In the genomic region with DNA sequence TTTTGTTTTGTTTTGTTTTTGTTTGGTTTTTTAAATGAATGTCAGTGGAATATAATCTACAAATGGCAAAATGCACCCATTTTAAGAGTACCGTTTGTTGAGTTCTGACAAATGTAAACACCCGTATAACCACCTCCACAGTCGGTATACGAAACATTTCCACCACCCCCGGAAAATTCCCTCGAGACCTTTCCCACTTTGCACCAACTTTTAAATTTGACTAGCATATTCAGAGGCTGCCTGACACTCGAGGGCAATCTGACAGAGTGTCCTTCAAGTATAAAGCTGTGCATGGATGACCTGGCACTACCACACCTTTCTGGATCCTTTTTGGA, we compare ENCODE assay signal across 8 cellular contexts. TPM values are rescaled to one million over a fixed set of nuclear protein-coding genes. Genes with fewer than 3 reads are reported as not detected.
DNase-seq lines count a peak whose midpoint lies in the region; ATAC-seq and TF ChIP-seq lines count a peak whose summit lies in the region.

No MANE protein-coding gene starts in this region.

- H3F3A ChIP-seq in neural progenitor cell (ENCODE audit: low read depth), result no peaks in the 10 kb centered on the region

- H3K36me3 ChIP-seq in neural progenitor cell, result no peaks in the 10 kb centered on the region

- no peak for ATAC-seq in CD4-positive, alpha-beta T cell (ENCODE audit: poor library complexity)
- no peak for ATAC-seq in HG03135 (IDR thresholded peaks at IDR 0.05; ENCODE audit: unreplicated experiment)

- DNase-seq in CD4-positive, alpha-beta T cell, result no peak
- DNase-seq in NB4 (ENCODE audit: low read depth), result no peak
- no peak for DNase-seq in neural progenitor cell (ENCODE audit: low spot score)
- DNase-seq in stimulated activated CD4-positive, alpha-beta T cell treated with anti-CD3 and anti-CD28 coated beads, Interleukin-1b, Interleukin-23, amount 100 ng/mL, for 48 hours, result no peak
- no peak for DNase-seq in NCI-H446 (lab: John Stamatoyannopoulos, UW)
- no peak for DNase-seq in RKO (ENCODE audit: low spot score)

- CTCF ChIA-PET in CD4-positive, alpha-beta T cell (lab: Charles Lee), result interaction anchor here (1.1 to 6.5 kb wide), 8 partner anchors 14 to 186 kb away, joined by 3 to 114 read pairs (median 4); no protein-coding TSS in a partner anchor

- H3K4me1 ChIP-seq in neural progenitor cell, result no peaks in the 10 kb centered on the region

- H3K9me3 ChIP-seq in CD4-positive, alpha-beta T cell (ENCODE audit: control insufficient read depth, low read length), result no peaks in the 10 kb centered on the region
- no peaks in the 10 kb centered on the region for H3K9me3 ChIP-seq in neural progenitor cell (ENCODE audit: low read depth)

- no peaks in the 10 kb centered on the region for H3K79me2 ChIP-seq in neural progenitor cell (ENCODE audit: low read depth)

- POLR2A ChIA-PET in CD4-positive, alpha-beta T cell (lab: Charles Lee), result interaction anchor here (1.0 to 7.6 kb wide), 10 partner anchors 10 to 123 kb away, joined by 3 to 251 read pairs (median 55); no protein-coding TSS in a partner anchor

- peaks cover 56% of the 10 kb centered on the region for H3K4me1 Mint-ChIP-seq in CD4-positive, alpha-beta T cell (ENCODE audit: low read depth)
- peaks cover 22% of the 10 kb centered on the region for H3K4me1 Mint-ChIP-seq in dendritic cell treated with granulocyte-macrophage colony-stimulating factor and Interleukin-4, amounts not matched to agents 40 ng/mL and 50 ng/mL, for 4 days (ENCODE audit: low read depth)
- H3K4me1 Mint-ChIP-seq in neural progenitor cell, result peaks cover 4% of the 10 kb centered on the region

- peak overlapping the region; percentile 89 for H3K4me3 Mint-ChIP-seq in CD4-positive, alpha-beta T cell
- H3K4me3 Mint-ChIP-seq in dendritic cell treated with granulocyte-macrophage colony-stimulating factor and Interleukin-4, amounts not matched to agents 40 ng/mL and 50 ng/mL, for 4 days, result peak overlapping the region; percentile 94
- peak overlapping the region; percentile 82 for H3K4me3 Mint-ChIP-seq in neural progenitor cell

- TF ChIP-seq POLR2A in NB4 (IDR thresholded peaks at IDR 0.05; ENCODE audit: extremely low read depth, insufficient read length), result no peak

- H3K27ac Mint-ChIP-seq in CD4-positive, alpha-beta T cell, result peak overlapping the region; percentile 89
- H3K27ac Mint-ChIP-seq in dendritic cell treated with granulocyte-macrophage colony-stimulating factor and Interleukin-4, amounts not matched to agents 40 ng/mL and 50 ng/mL, for 4 days, result peak overlapping the region; percentile 68
- no peak overlapping the region for H3K27ac Mint-ChIP-seq in neural progenitor cell

- TF ChIP-seq CTCF in CD4-positive, alpha-beta T cell (IDR thresholded peaks at IDR 0.05), result peak; percentile 6
- TF ChIP-seq CTCF in NB4 (IDR thresholded peaks at IDR 0.05; ENCODE audit: low read depth, low read length) (no peak), neural progenitor cell (IDR thresholded peaks at IDR 0.05) (no peak)

- H3K27ac ChIP-seq in CD4-positive, alpha-beta T cell (ENCODE audit: low read depth, low read length), result peak overlapping the region; percentile 82
- H3K27ac ChIP-seq in neural progenitor cell, result no peak overlapping the region

- no peaks in the 10 kb centered on the region for H3K27me3 ChIP-seq in CD4-positive, alpha-beta T cell (ENCODE audit: control insufficient read depth, insufficient read depth, low read length)
- H3K27me3 ChIP-seq in neural progenitor cell, result peaks cover 21% of the 10 kb centered on the region

- peak overlapping the region; percentile 86 for H3K4me2 ChIP-seq in neural progenitor cell

- H3K9me3 Mint-ChIP-seq in CD4-positive, alpha-beta T cell, result no peaks in the 10 kb centered on the region
- H3K9me3 Mint-ChIP-seq in dendritic cell treated with granulocyte-macrophage colony-stimulating factor and Interleukin-4, amounts not matched to agents 40 ng/mL and 50 ng/mL, for 4 days, result no peaks in the 10 kb centered on the region
- no peaks in the 10 kb centered on the region for H3K9me3 Mint-ChIP-seq in neural progenitor cell

- no peak overlapping the region for H3K9ac ChIP-seq in neural progenitor cell

- H2AFZ ChIP-seq in neural progenitor cell (replicated peaks), result peak overlapping the region; percentile 99

- H3K4me3 ChIP-seq in NB4 (ENCODE audit: low read depth, low read length), result peak overlapping the region; percentile 11
- peak overlapping the region; percentile 63 for H3K4me3 ChIP-seq in neural progenitor cell

- H3K27me3 Mint-ChIP-seq in CD4-positive, alpha-beta T cell, result no peaks in the 10 kb centered on the region
- peaks cover 2% of the 10 kb centered on the region for H3K27me3 Mint-ChIP-seq in dendritic cell treated with granulocyte-macrophage colony-stimulating factor and Interleukin-4, amounts not matched to agents 40 ng/mL and 50 ng/mL, for 4 days
- H3K27me3 Mint-ChIP-seq in neural progenitor cell (ENCODE audit: insufficient read depth, low read depth), result peaks cover 9% of the 10 kb centered on the region

- no peaks in the 10 kb centered on the region for H4K20me1 ChIP-seq in neural progenitor cell (ENCODE audit: low read depth)

- intact Hi-C loops in CD4-positive, alpha-beta T cell (cut with DNase I, micrococcal nuclease), result loop anchor here (1.0 to 5.0 kb wide), 5 partner anchors 100 to 460 kb away; partner anchors contain the start of gene CCDC66 (in 1 of the 2)
- intact Hi-C loops in dendritic cell treated with granulocyte-macrophage colony-stimulating factor and Interleukin-4, amounts not matched to agents 40 ng/mL and 50 ng/mL, for 4 days (cut with micrococcal nuclease), result no loop called here

- peaks cover 19% of the 10 kb centered on the region for H3K36me3 Mint-ChIP-seq in CD4-positive, alpha-beta T cell (ENCODE audit: low read depth)
- peaks cover 8% of the 10 kb centered on the region for H3K36me3 Mint-ChIP-seq in dendritic cell treated with granulocyte-macrophage colony-stimulating factor and Interleukin-4, amounts not matched to agents 40 ng/mL and 50 ng/mL, for 4 days (ENCODE audit: low read depth)
- no peaks in the 10 kb centered on the region for H3K36me3 Mint-ChIP-seq in neural progenitor cell

RNA-seq across cellular contexts. Expression of gene ARHGEF3, which starts 0.6 kb away (rescaled TPM):
- 10 to 100 TPM; 46.4 to 46.6 TPM for total RNA-seq in CD4-positive, alpha-beta T cell
- total RNA-seq in neural progenitor cell (ENCODE audit: low replicate concordance), result 0.52 and 2.9 TPM in 2 replicates

Comparison
In these comparisons a context has a peak if more than half of its experiments do, and no peak if none do; other contexts are left out.
1. RNA of gene ARHGEF3, which starts 0.6 kb away (total RNA-seq): 46.4 to 46.6 TPM in CD4-positive, alpha-beta T cell; 0.52 to 2.9 TPM in neural progenitor cell; every median in the first group is over 10 times any median in the second.
2. Peak in every context shown above with its lines, with median percentiles within 50 percentile points of each other: H3K4me3 Mint-ChIP-seq.